ENCODE assay signal across 9 cellular contexts in genomic region chr21:45438391-45439145, GRCh38. TPM values are rescaled to one million over a fixed set of nuclear protein-coding genes. Genes with fewer than 3 reads are reported as not detected.
A peak's percentile ranks its signal among the peaks of the same experiment; 100 is the strongest.
DNase-seq lines count a peak whose midpoint lies in the region; ATAC-seq and TF ChIP-seq lines count a peak whose summit lies in the region.
"Had no signal": no experiment of that assay in that cellular context is flagged by ENCODE, and none has a peak within 500 bp of the region (broad histone marks: within the 10 kb centered on the region; RNA-seq: fewer than 3 reads in every experiment).

No MANE protein-coding gene starts in this region.

- peak overlapping the region; percentile 1 for H2AK5ac ChIP-seq in mesenchymal stem cell (ENCODE audit: low read length, severe bottlenecking)

- H3K4me1 ChIP-seq in Loucy (ENCODE audit: insufficient read depth, low read length, poor library complexity, severe bottlenecking) (no peaks in the 10 kb centered on the region), mesenchymal stem cell (ENCODE audit: control insufficient read depth, insufficient read depth, low read depth, low read length) (peaks cover 54% of the 10 kb centered on the region)

- peak overlapping the region; percentile 53 to 81 for H3K18ac ChIP-seq in mesenchymal stem cell (ENCODE audit: low read depth in 1 of 2, low read length in 2 of 2)

- no peaks in the 10 kb centered on the region for H3K79me2 ChIP-seq in Loucy (ENCODE audit: insufficient read depth, low read length)

- H3K14ac ChIP-seq in mesenchymal stem cell (ENCODE audit: low read length in 2 of 2), result peak overlapping the region in 1 of 2 experiments; percentile 37

- peaks cover 7% of the 10 kb centered on the region for H3K79me1 ChIP-seq in mesenchymal stem cell (replicated peaks; ENCODE audit: low read length, poor library complexity, severe bottlenecking)

- H2AFZ ChIP-seq in Loucy (ENCODE audit: low read length) (no peak overlapping the region), mesenchymal stem cell (ENCODE audit: low read depth, low read length) (no peak overlapping the region)

- H3K36me3 ChIP-seq in Loucy (ENCODE audit: insufficient read depth, low read length) (no peaks in the 10 kb centered on the region), mesenchymal stem cell (ENCODE audit: control insufficient read depth in 1 of 2, insufficient read depth in 2 of 2, low read depth in 1 of 2, low read length in 2 of 2) (peaks cover 0 to 71% of the 10 kb centered on the region in 2 experiments)

- TF ChIP-seq CTCF in Loucy (conservative IDR thresholded peaks at IDR 0.05; ENCODE audit: low read length) (no peak), dorsolateral prefrontal cortex (IDR thresholded peaks at IDR 0.05 in 54 of 56, conservative IDR thresholded peaks at IDR 0.05 in 2 of 56; ENCODE audit: low read depth in 1 of 56, partially characterized antibody in 56 of 56) (no peak)

- peak overlapping the region; percentile 62 for H4K8ac ChIP-seq in mesenchymal stem cell (ENCODE audit: low read length)

- no peaks in the 10 kb centered on the region for H3K9me2 ChIP-seq in Loucy (replicated peaks; ENCODE audit: low read depth, low read length)

- DNase-seq in dorsolateral prefrontal cortex (no peak), mesenchymal stem cell (no peak), substantia nigra (lab: John Stamatoyannopoulos, UW) (no peak), NCI-H510A treated with DMSO at 0.1 percent for 48 hours (lab: John Stamatoyannopoulos, UW) (no peak)

- no peak overlapping the region for H3K23ac ChIP-seq in mesenchymal stem cell (ENCODE audit: low read length in 2 of 2)

- H4K20me1 ChIP-seq in Loucy (ENCODE audit: insufficient read depth, low read length, poor library complexity, severe bottlenecking), result no peaks in the 10 kb centered on the region

- H2BK15ac ChIP-seq in mesenchymal stem cell (ENCODE audit: low read depth, poor library complexity, severe bottlenecking), result no peak overlapping the region

- H3K27ac ChIP-seq in dorsolateral prefrontal cortex (peak overlapping the region in 31 of 59 donors; percentile 6 to 86 (median 54)), mesenchymal stem cell (ENCODE audit: low read length, poor library complexity, severe bottlenecking) (no peak overlapping the region), substantia nigra (ENCODE audit: low read depth, low read length, poor library complexity, severe bottlenecking) (peak overlapping the region; percentile 49)
- H3K27ac ChIP-seq: SK-N-MC had no signal

- H2BK5ac ChIP-seq in mesenchymal stem cell (ENCODE audit: low read depth, low read length, poor library complexity, severe bottlenecking), result no peak overlapping the region

- no peak overlapping the region for H3K4me3 ChIP-seq in Loucy (ENCODE audit: low read length, poor library complexity, severe bottlenecking)
- peak overlapping the region in 35 of 59 donors; percentile 16 to 57 (median 42) for H3K4me3 ChIP-seq in dorsolateral prefrontal cortex
- peak overlapping the region in 1 of 2 experiments; percentile 64 for H3K4me3 ChIP-seq in mesenchymal stem cell (ENCODE audit: insufficient read depth in 1 of 2, low read depth in 1 of 2, low read length in 2 of 2)
- H3K4me3 ChIP-seq: SK-N-MC had no signal

- peak overlapping the region; percentile 23 for H3K4me2 ChIP-seq in Loucy (ENCODE audit: low read depth, low read length, poor library complexity, severe bottlenecking)
- no peak overlapping the region for H3K4me2 ChIP-seq in mesenchymal stem cell (ENCODE audit: low read length, poor library complexity, severe bottlenecking)

- ATAC-seq in GM19463 (IDR thresholded peaks at IDR 0.05; ENCODE audit: unreplicated experiment) (no peak), GM18858 (IDR thresholded peaks at IDR 0.05; ENCODE audit: unreplicated experiment) (no peak), GM18520 (IDR thresholded peaks at IDR 0.05; ENCODE audit: unreplicated experiment) (no peak)

- peak overlapping the region in 1 of 2 experiments; percentile 95 for H2BK12ac ChIP-seq in mesenchymal stem cell (ENCODE audit: low read length in 2 of 2)

- WGBS in mesenchymal stem cell, result 88% methylated on average over 26 of the region's 26 CpGs

- H3K4ac ChIP-seq in mesenchymal stem cell (ENCODE audit: low read depth in 1 of 2, low read length in 2 of 2), result peak overlapping the region; percentile 48 to 75

- H3K9me3 ChIP-seq in Loucy (ENCODE audit: insufficient read depth, low read depth, low read length), result no peaks in the 10 kb centered on the region
- no peaks in the 10 kb centered on the region for H3K9me3 ChIP-seq in mesenchymal stem cell (ENCODE audit: control insufficient read depth, low read length)

- no peaks in the 10 kb centered on the region for H3K27me3 ChIP-seq in Loucy (ENCODE audit: insufficient read depth, low read length, poor library complexity, severe bottlenecking)
- peaks cover 0 to 16% (median 0%) of the 10 kb centered on the region in 45 donors for H3K27me3 ChIP-seq in dorsolateral prefrontal cortex
- no peaks in the 10 kb centered on the region for H3K27me3 ChIP-seq in mesenchymal stem cell (ENCODE audit: control insufficient read depth in 1 of 2, insufficient read depth in 1 of 2, low read length in 2 of 2)

- peak overlapping the region; percentile 35 for H2BK120ac ChIP-seq in mesenchymal stem cell (ENCODE audit: low read depth, low read length)

- H4K91ac ChIP-seq in mesenchymal stem cell (ENCODE audit: low read length), result peak overlapping the region; percentile 81

- intact Hi-C loops in dorsolateral prefrontal cortex (cut with DNase I), result loop anchor here in 1 of 2 donors (1.0 to 5.0 kb wide), 3 partner anchors 76 to 296 kb away; no protein-coding TSS in a partner anchor

- no peaks in the 10 kb centered on the region for H3F3A ChIP-seq in Loucy (ENCODE audit: low read depth)

- H3K9ac ChIP-seq in Loucy (ENCODE audit: low read depth, low read length, poor library complexity, severe bottlenecking) (no peak overlapping the region), mesenchymal stem cell (ENCODE audit: low read length) (peak overlapping the region; percentile 85)

RNA-seq across cellular contexts. Expression of gene COL18A1, which starts 33.6 kb away (rescaled TPM):
- 10 to 100 TPM in 118 of 120 experiments, 1 to 10 TPM in 2; 9.3 to 67.9 (median 18.9) TPM for total RNA-seq in dorsolateral prefrontal cortex
- polyA plus RNA-seq in mesenchymal stem cell (2013, experiment 1 of 2), result 330 TPM
- polyA plus RNA-seq in mesenchymal stem cell (2013, experiment 2 of 2), result 322 TPM
